In genomic region chr14:35987731-35988130, GRCh38 we compare ENCODE assay signal across 16 cellular contexts.
DNase-seq lines count a peak whose midpoint lies in the region; ATAC-seq and TF ChIP-seq lines count a peak whose summit lies in the region.
"Had no signal": no experiment of that assay in that cellular context is flagged by ENCODE, and none has a peak within 500 bp of the region (broad histone marks: within the 10 kb centered on the region; RNA-seq: fewer than 3 reads in every experiment).

No MANE protein-coding gene starts in this region.

- no peaks in the 10 kb centered on the region for H3K9me3 Mint-ChIP-seq in progenitor cell of endocrine pancreas (ENCODE audit: low read depth)
- no peaks in the 10 kb centered on the region for H3K9me3 Mint-ChIP-seq in activated CD4-positive, alpha-beta memory T cell treated with anti-CD3 and anti-CD28 coated beads for 36 hours
- H3K9me3 Mint-ChIP-seq: CD8-positive, alpha-beta T cell; IgD-negative memory B cell had no signal

- H3K27me3 ChIP-seq in Karpas-422 (ENCODE audit: low read length) (no peaks in the 10 kb centered on the region), right cardiac atrium (ENCODE audit: control insufficient read depth, insufficient read depth) (no peaks in the 10 kb centered on the region)
- H3K27me3 ChIP-seq: BLaER1 treated with 17β-estradiol and CSF1 and Interleukin-3, amounts not matched to agents 10 nM and 100 nM had no signal

- H3K27ac Mint-ChIP-seq in progenitor cell of endocrine pancreas: peak overlapping the region; percentile 24
- H3K27ac Mint-ChIP-seq in activated CD4-positive, alpha-beta memory T cell treated with anti-CD3 and anti-CD28 coated beads for 36 hours: no peak overlapping the region
- H3K27ac Mint-ChIP-seq: B cell; CD8-positive, alpha-beta T cell; IgD-negative memory B cell had no signal

- POLR2A ChIA-PET in activated CD4-positive, alpha-beta memory T cell treated with anti-CD3 and anti-CD28 coated beads for 36 hours (lab: Charles Lee): no interaction called here

- H3K79me2 ChIP-seq in Karpas-422 (ENCODE audit: low read length): no peaks in the 10 kb centered on the region

- intact Hi-C loops in activated CD4-positive, alpha-beta memory T cell treated with anti-CD3 and anti-CD28 coated beads for 36 hours (cut with micrococcal nuclease): no loop called here
- intact Hi-C loops in right cardiac atrium (cut with DNase I): no loop called here

- no peaks in the 10 kb centered on the region for H3K36me3 ChIP-seq in Karpas-422 (ENCODE audit: insufficient read depth, low read length)
- H3K36me3 ChIP-seq: BLaER1 treated with 17β-estradiol and CSF1 and Interleukin-3, amounts not matched to agents 10 nM and 100 nM; HAP-1 had no signal

- H3K27me3 Mint-ChIP-seq in progenitor cell of endocrine pancreas: no peaks in the 10 kb centered on the region
- H3K27me3 Mint-ChIP-seq in activated CD4-positive, alpha-beta memory T cell treated with anti-CD3 and anti-CD28 coated beads for 36 hours: peaks cover 3% of the 10 kb centered on the region

- ATAC-seq in GM18868 (IDR thresholded peaks at IDR 0.05; ENCODE audit: unreplicated experiment) (no peak), right cardiac atrium (no peak)
- ATAC-seq: CD8-positive, alpha-beta T cell; GM12878 had no signal

- H3K27ac ChIP-seq in Karpas-422 (ENCODE audit: low read length): peak overlapping the region; percentile 99
- peak overlapping the region; percentile 99 for H3K27ac ChIP-seq in cingulate gyrus (ENCODE audit: low read depth, low read length)
- no peak overlapping the region for H3K27ac ChIP-seq in right cardiac atrium (ENCODE audit: low read length)
- H3K27ac ChIP-seq: BLaER1 treated with 17β-estradiol and CSF1 and Interleukin-3, amounts not matched to agents 10 nM and 100 nM had no signal

- H3K4me1 ChIP-seq in Karpas-422 (ENCODE audit: low read length) (peaks cover 86% of the 10 kb centered on the region), right cardiac atrium (ENCODE audit: control insufficient read depth, insufficient read depth, low read length) (no peaks in the 10 kb centered on the region)
- H3K4me1 ChIP-seq: BLaER1 treated with 17β-estradiol and CSF1 and Interleukin-3, amounts not matched to agents 10 nM and 100 nM; HAP-1 had no signal

- H3K36me3 Mint-ChIP-seq in progenitor cell of endocrine pancreas (ENCODE audit: insufficient read depth): no peaks in the 10 kb centered on the region
- no peaks in the 10 kb centered on the region for H3K36me3 Mint-ChIP-seq in activated CD4-positive, alpha-beta memory T cell treated with anti-CD3 and anti-CD28 coated beads for 36 hours
- H3K36me3 Mint-ChIP-seq: CD8-positive, alpha-beta T cell had no signal

- H3K9ac ChIP-seq in Karpas-422 (ENCODE audit: low read length): peak overlapping the region; percentile 77
- H3K9ac ChIP-seq: BLaER1 treated with 17β-estradiol and CSF1 and Interleukin-3, amounts not matched to agents 10 nM and 100 nM had no signal

- peaks cover 1% of the 10 kb centered on the region for H3K4me1 Mint-ChIP-seq in progenitor cell of endocrine pancreas (ENCODE audit: low read depth)
- H3K4me1 Mint-ChIP-seq in activated CD4-positive, alpha-beta memory T cell treated with anti-CD3 and anti-CD28 coated beads for 36 hours (ENCODE audit: low read depth): no peaks in the 10 kb centered on the region
- H3K4me1 Mint-ChIP-seq: B cell, IgD-negative memory B cell had no signal

- 0 out of 2 replicates have a peak overlapping the region, but pooled peaks have one; percentile 7 for H2AFZ ChIP-seq in Karpas-422 (ENCODE audit: low read length)

- no peaks in the 10 kb centered on the region for H4K20me1 ChIP-seq in Karpas-422 (ENCODE audit: insufficient read depth, low read depth, low read length)
- H4K20me1 ChIP-seq: BLaER1 treated with 17β-estradiol and CSF1 and Interleukin-3, amounts not matched to agents 10 nM and 100 nM had no signal

- CTCF ChIA-PET in activated CD4-positive, alpha-beta memory T cell treated with anti-CD3 and anti-CD28 coated beads for 36 hours (lab: Charles Lee): interaction anchor here (0.6 kb wide), 1 partner anchor 15 kb away, joined by 3 read pairs; no protein-coding TSS in a partner anchor

- no peak for TF ChIP-seq CTCF in progenitor cell of endocrine pancreas (IDR thresholded peaks at IDR 0.05; ENCODE audit: unreplicated experiment)

- H3K4me3 Mint-ChIP-seq in progenitor cell of endocrine pancreas (ENCODE audit: low read depth): no peak overlapping the region
- no peak overlapping the region for H3K4me3 Mint-ChIP-seq in activated CD4-positive, alpha-beta memory T cell treated with anti-CD3 and anti-CD28 coated beads for 36 hours
- H3K4me3 Mint-ChIP-seq: B cell; CD8-positive, alpha-beta T cell; IgD-negative memory B cell had no signal

- peak overlapping the region; percentile 78 for H3K4me2 ChIP-seq in Karpas-422 (ENCODE audit: low read depth, low read length, poor library complexity, severe bottlenecking)
- H3K4me2 ChIP-seq: BLaER1 treated with 17β-estradiol and CSF1 and Interleukin-3, amounts not matched to agents 10 nM and 100 nM had no signal

- H3K9me3 ChIP-seq in Karpas-422 (ENCODE audit: low read length) (no peaks in the 10 kb centered on the region), right cardiac atrium (ENCODE audit: control insufficient read depth, low read length) (no peaks in the 10 kb centered on the region)
- H3K9me3 ChIP-seq: BLaER1 treated with 17β-estradiol and CSF1 and Interleukin-3, amounts not matched to agents 10 nM and 100 nM; HAP-1 had no signal

- H3K9me2 ChIP-seq in Karpas-422 (replicated peaks; ENCODE audit: insufficient read depth, low read length): no peaks in the 10 kb centered on the region

- WGBS in right cardiac atrium: 76% methylated on average over 3 of the region's 3 CpGs

- H3K4me3 ChIP-seq in Karpas-422 (ENCODE audit: low read length) (0 out of 2 replicates have a peak overlapping the region, but pooled peaks have one; percentile 49), right cardiac atrium (ENCODE audit: low read length) (no peak overlapping the region)
- H3K4me3 ChIP-seq: BLaER1 treated with 17β-estradiol and CSF1 and Interleukin-3, amounts not matched to agents 10 nM and 100 nM; GM12878; HAP-1 had no signal

- DNase-seq in Karpas-422: peak; percentile 76
- no peak for DNase-seq in progenitor cell of endocrine pancreas (ENCODE audit: low spot score, unreplicated experiment)
- no peak for DNase-seq in activated CD4-positive, alpha-beta memory T cell treated with anti-CD3 and anti-CD28 coated beads for 36 hours
- no peak for DNase-seq in right cardiac atrium
- DNase-seq: Calu3; CD8-positive, alpha-beta T cell; DMS53; DND-41; EL had no signal
